In the genomic region with DNA sequence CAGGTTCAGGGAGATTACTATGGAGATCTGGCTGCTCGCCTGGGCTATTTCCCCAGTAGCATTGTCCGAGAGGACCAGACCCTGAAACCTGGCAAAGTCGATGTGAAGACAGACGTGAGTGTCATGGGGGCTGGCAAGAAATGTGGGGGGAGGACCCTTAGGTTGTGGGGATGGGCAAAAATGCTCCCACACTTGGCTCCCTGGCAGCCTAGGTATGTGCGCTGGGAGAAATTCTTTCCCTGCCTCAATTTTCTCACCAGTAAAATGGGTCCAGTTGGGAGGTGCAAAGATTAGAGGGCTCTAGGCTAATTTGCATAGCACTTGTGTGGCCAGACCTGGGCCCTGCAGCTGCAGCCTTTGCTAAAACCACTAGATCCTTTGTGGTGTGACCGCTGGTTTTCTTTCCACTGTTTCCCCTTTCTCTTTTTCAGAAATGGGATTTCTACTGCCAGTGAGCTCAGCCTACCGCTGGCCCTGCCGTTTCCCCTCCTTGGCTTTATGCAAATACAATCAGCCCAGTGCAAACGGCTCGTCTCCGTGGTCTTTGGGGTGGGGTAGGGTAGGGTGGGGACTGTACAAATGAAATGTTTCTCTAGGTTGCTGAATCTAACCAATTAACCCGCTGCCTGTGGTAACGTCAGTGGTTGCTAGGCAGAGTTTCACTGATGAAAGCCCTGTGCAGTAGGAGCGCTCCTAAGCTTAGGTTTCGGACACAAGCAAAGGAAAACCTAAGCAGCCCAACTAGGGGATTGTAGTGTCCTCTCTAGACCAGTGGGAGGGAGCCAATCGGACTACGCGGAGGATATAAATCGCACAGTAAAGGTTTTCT, we compare ENCODE assay signal across 8 cellular contexts. TPM values are rescaled to one million over a fixed set of nuclear protein-coding genes. Genes with fewer than 3 reads are reported as not detected.
DNase-seq lines count a peak whose midpoint lies in the region; ATAC-seq and TF ChIP-seq lines count a peak whose summit lies in the region.

No MANE protein-coding gene starts in this region.

- peak overlapping the region; percentile 95 for H3K27ac Mint-ChIP-seq in CD8-positive, alpha-beta T cell
- peak overlapping the region; percentile 99 for H3K27ac Mint-ChIP-seq in activated CD8-positive, alpha-beta memory T cell treated with anti-CD3 and anti-CD28 coated beads, Interleukin-2, amount 10 ng/mL, durations not matched to agents 7 days and 5 days
- H3K27ac Mint-ChIP-seq in endodermal cell: peak overlapping the region; percentile 100

- peaks cover 26% of the 10 kb centered on the region for H3K4me1 ChIP-seq in CD8-positive, alpha-beta T cell (ENCODE audit: insufficient read depth, low read length)
- no peaks in the 10 kb centered on the region for H3K4me1 ChIP-seq in endodermal cell (ENCODE audit: control insufficient read depth, insufficient read depth, low read length)
- peaks cover 17% of the 10 kb centered on the region for H3K4me1 ChIP-seq in mesodermal cell (ENCODE audit: control insufficient read depth, insufficient read depth, low read length, poor library complexity, severe bottlenecking)

- CTCF ChIA-PET in CD8-positive, alpha-beta T cell (lab: Charles Lee): interaction anchor here (1.1 to 3.3 kb wide), 11 partner anchors 19 to 367 kb away, joined by 3 to 32 read pairs (median 9); partner anchors contain the start of gene EGLN2
- CTCF ChIA-PET in activated CD8-positive, alpha-beta memory T cell treated with anti-CD3 and anti-CD28 coated beads, Interleukin-2, amount 10 ng/mL, durations not matched to agents 7 days and 5 days (lab: Charles Lee): interaction anchor here (0.5 to 4.6 kb wide), 13 partner anchors 20 to 525 kb away, joined by 3 to 47 read pairs (median 7); partner anchors contain the start of genes ACTMAP, COQ8B, EGLN2 and ITPKC

- intact Hi-C loops in CD8-positive, alpha-beta T cell (cut with DNase I, micrococcal nuclease): loop anchor here in 1 of 2 experiments (1.0 to 5.0 kb wide), 2 partner anchors 114 to 310 kb away; partner anchors contain the start of genes BLVRB and SPTBN4

- H3K4me3 Mint-ChIP-seq in CD8-positive, alpha-beta T cell: peak overlapping the region; percentile 92
- H3K4me3 Mint-ChIP-seq in activated CD8-positive, alpha-beta memory T cell treated with anti-CD3 and anti-CD28 coated beads, Interleukin-2, amount 10 ng/mL, durations not matched to agents 7 days and 5 days: peak overlapping the region; percentile 87
- peak overlapping the region; percentile 85 for H3K4me3 Mint-ChIP-seq in endodermal cell

- no peak for TF ChIP-seq CTCF in CD8-positive, alpha-beta T cell (IDR thresholded peaks at IDR 0.05)
- no peak for TF ChIP-seq CTCF in endodermal cell (conservative IDR thresholded peaks at IDR 0.05)

- ATAC-seq in CD8-positive, alpha-beta T cell: peak; percentile 64
- ATAC-seq in GM21367 (IDR thresholded peaks at IDR 0.05; ENCODE audit: unreplicated experiment): peak; percentile 52
- peak; percentile 56 for ATAC-seq in activated CD8-positive, alpha-beta memory T cell treated with anti-CD3 and anti-CD28 coated beads, Interleukin-2, amount 10 ng/mL, durations not matched to agents 7 days and 5 days

- H3K27ac ChIP-seq in CD8-positive, alpha-beta T cell (ENCODE audit: low read depth, low read length): peak overlapping the region; percentile 93
- H3K27ac ChIP-seq in endodermal cell (ENCODE audit: low read depth, low read length): peak overlapping the region; percentile 100
- H3K27ac ChIP-seq in mesodermal cell (ENCODE audit: low read depth, low read length, severe bottlenecking): peak overlapping the region; percentile 100

- no peaks in the 10 kb centered on the region for H3K27me3 ChIP-seq in CD8-positive, alpha-beta T cell (ENCODE audit: insufficient read depth, low read length)
- H3K27me3 ChIP-seq in endodermal cell (ENCODE audit: control insufficient read depth, insufficient read depth, low read length, poor library complexity, severe bottlenecking): no peaks in the 10 kb centered on the region

- POLR2A ChIA-PET in CD8-positive, alpha-beta T cell (lab: Charles Lee): interaction anchor here (0.6 to 3.8 kb wide), 21 partner anchors 10 to 1341 kb away, joined by 3 to 75 read pairs (median 5); partner anchors contain the start of genes ACTMAP, B9D2, COQ8B and EGLN2

- peaks cover 17% of the 10 kb centered on the region for H3K36me3 Mint-ChIP-seq in CD8-positive, alpha-beta T cell
- H3K36me3 Mint-ChIP-seq in activated CD8-positive, alpha-beta memory T cell treated with anti-CD3 and anti-CD28 coated beads, Interleukin-2, amount 10 ng/mL, durations not matched to agents 7 days and 5 days: peaks cover 12% of the 10 kb centered on the region
- peaks cover 8% of the 10 kb centered on the region for H3K36me3 Mint-ChIP-seq in endodermal cell (ENCODE audit: low read depth)

- no peaks in the 10 kb centered on the region for H3K36me3 ChIP-seq in CD8-positive, alpha-beta T cell (ENCODE audit: insufficient read depth, low read length)
- no peaks in the 10 kb centered on the region for H3K36me3 ChIP-seq in endodermal cell (ENCODE audit: control insufficient read depth, insufficient read depth, low read length)
- peaks cover 10% of the 10 kb centered on the region for H3K36me3 ChIP-seq in mesodermal cell (ENCODE audit: control insufficient read depth, insufficient read depth, low read length)

- H3K4me3 ChIP-seq in CD8-positive, alpha-beta T cell (ENCODE audit: low read depth, low read length): peak overlapping the region; percentile 87
- peak overlapping the region; percentile 91 for H3K4me3 ChIP-seq in endodermal cell (ENCODE audit: low read length)
- H3K4me3 ChIP-seq in mesodermal cell (ENCODE audit: extremely low read depth, insufficient read depth, low read length, poor library complexity, severe bottlenecking): peak overlapping the region; percentile 68

- H3K27me3 Mint-ChIP-seq in CD8-positive, alpha-beta T cell (ENCODE audit: low read depth): no peaks in the 10 kb centered on the region
- H3K27me3 Mint-ChIP-seq in activated CD8-positive, alpha-beta memory T cell treated with anti-CD3 and anti-CD28 coated beads, Interleukin-2, amount 10 ng/mL, durations not matched to agents 7 days and 5 days: no peaks in the 10 kb centered on the region
- H3K27me3 Mint-ChIP-seq in endodermal cell (ENCODE audit: insufficient read depth): no peaks in the 10 kb centered on the region

- peak; percentile 81 to 93 (median 86) for DNase-seq in CD8-positive, alpha-beta T cell
- peak; percentile 100 for DNase-seq in HT-29 (ENCODE audit: low spot score)
- DNase-seq in NOMO-1 (lab: John Stamatoyannopoulos, UW; ENCODE audit: unreplicated experiment in 2 of 2): peak; percentile 99
- DNase-seq in activated CD8-positive, alpha-beta memory T cell treated with anti-CD3 and anti-CD28 coated beads, Interleukin-2, amount 10 ng/mL, durations not matched to agents 7 days and 5 days: peak; percentile 98
- peak; percentile 96 for DNase-seq in endodermal cell
- DNase-seq in stimulated activated CD8-positive, alpha-beta memory T cell treated with anti-CD3 and anti-CD28 coated beads, Interleukin-15, amount 100 ng/mL, for 4 hours (ENCODE audit: low read depth in 2 of 2): peak; percentile 70 to 86

- WGBS in endodermal cell (ENCODE audit: insufficient coverage in 1 of 2, insufficient read length in 1 of 2), 2 experiments: 17 to 21% methylated on average over 12 to 19 of the region's 19 CpGs
- WGBS in mesodermal cell (ENCODE audit: insufficient coverage in 2 of 2), 2 experiments: 16 to 18% methylated on average over 11 to 17 of the region's 19 CpGs

- peak overlapping the region; percentile 87 for H3K9ac ChIP-seq in endodermal cell (ENCODE audit: extremely low read depth, low read length, poor library complexity, severe bottlenecking)

- H3K4me1 Mint-ChIP-seq in CD8-positive, alpha-beta T cell (ENCODE audit: low read depth): peaks cover 37% of the 10 kb centered on the region
- peaks cover 33% of the 10 kb centered on the region for H3K4me1 Mint-ChIP-seq in activated CD8-positive, alpha-beta memory T cell treated with anti-CD3 and anti-CD28 coated beads, Interleukin-2, amount 10 ng/mL, durations not matched to agents 7 days and 5 days
- H3K4me1 Mint-ChIP-seq in endodermal cell: peaks cover 7% of the 10 kb centered on the region

- no peaks in the 10 kb centered on the region for H3K9me3 Mint-ChIP-seq in CD8-positive, alpha-beta T cell
- H3K9me3 Mint-ChIP-seq in activated CD8-positive, alpha-beta memory T cell treated with anti-CD3 and anti-CD28 coated beads, Interleukin-2, amount 10 ng/mL, durations not matched to agents 7 days and 5 days (ENCODE audit: low read depth): no peaks in the 10 kb centered on the region
- no peaks in the 10 kb centered on the region for H3K9me3 Mint-ChIP-seq in endodermal cell

- no peaks in the 10 kb centered on the region for H3K9me3 ChIP-seq in CD8-positive, alpha-beta T cell (ENCODE audit: low read length)
- H3K9me3 ChIP-seq in endodermal cell (ENCODE audit: control insufficient read depth, low read length): no peaks in the 10 kb centered on the region
- no peaks in the 10 kb centered on the region for H3K9me3 ChIP-seq in mesodermal cell (ENCODE audit: control insufficient read depth, low read length)

RNA-seq across cellular contexts. Expression of gene RAB4B, which starts 0.9 kb away (rescaled TPM):
- total RNA-seq in CD8-positive, alpha-beta T cell: 10 to 100 TPM; 19.9 to 21.3 TPM
- 36.0 and 51.3 TPM in 2 replicates for total RNA-seq in HT-29 (2014; rRNA removed; shearing (Covaris generic))
- 10 to 100 TPM; 36.2 to 56.7 TPM for total RNA-seq in activated CD8-positive, alpha-beta memory T cell treated with anti-CD3 and anti-CD28 coated beads, Interleukin-2, amount 10 ng/mL, durations not matched to agents 7 days and 5 days
- total RNA-seq in endodermal cell: 10 to 100 TPM; 29.2 to 34.1 TPM
- polyA plus RNA-seq in endodermal cell (2013, experiment 1 of 2): 30.7 TPM
- 28.4 TPM for polyA plus RNA-seq in endodermal cell (2013, experiment 2 of 2)
- 35.6 TPM for polyA plus RNA-seq in mesodermal cell (2013, experiment 1 of 2)
- polyA plus RNA-seq in mesodermal cell (2013, experiment 2 of 2): 30.4 TPM

RNA-seq across cellular contexts. Expression of gene MIA, which starts 1.9 kb away (rescaled TPM):
- not detected for total RNA-seq in CD8-positive, alpha-beta T cell
- total RNA-seq in HT-29 (2014; rRNA removed; shearing (Covaris generic)): 15.8 TPM in 2 replicates
- not detected for total RNA-seq in activated CD8-positive, alpha-beta memory T cell treated with anti-CD3 and anti-CD28 coated beads, Interleukin-2, amount 10 ng/mL, durations not matched to agents 7 days and 5 days
- total RNA-seq in endodermal cell: not detected
- polyA plus RNA-seq in endodermal cell (2013, experiment 1 of 2): 3.2 TPM
- polyA plus RNA-seq in endodermal cell (2013, experiment 2 of 2): 5.2 TPM
- 1.5 TPM for polyA plus RNA-seq in mesodermal cell (2013, experiment 1 of 2)
- polyA plus RNA-seq in mesodermal cell (2013, experiment 2 of 2): 3.5 TPM

RNA-seq across cellular contexts. Expression of gene EGLN2, which starts 21.8 kb away (rescaled TPM):
- 100 to 1,000 TPM; 137 to 138 TPM for total RNA-seq in CD8-positive, alpha-beta T cell
- total RNA-seq in HT-29 (2014; rRNA removed; shearing (Covaris generic)): 258 and 264 TPM in 2 replicates
- 100 to 1,000 TPM; 101 to 105 TPM for total RNA-seq in activated CD8-positive, alpha-beta memory T cell treated with anti-CD3 and anti-CD28 coated beads, Interleukin-2, amount 10 ng/mL, durations not matched to agents 7 days and 5 days
- total RNA-seq in endodermal cell: 10 to 100 TPM; 87.4 to 99.8 TPM
- polyA plus RNA-seq in endodermal cell (2013, experiment 1 of 2): 58.5 TPM
- polyA plus RNA-seq in endodermal cell (2013, experiment 2 of 2): 55.2 TPM
- 56.7 TPM for polyA plus RNA-seq in mesodermal cell (2013, experiment 1 of 2)
- 46.4 TPM for polyA plus RNA-seq in mesodermal cell (2013, experiment 2 of 2)

RNA-seq across cellular contexts. Expression of gene SNRPA, which starts 26.2 kb away (rescaled TPM):
- 10 to 100 TPM; 68.3 to 88.2 TPM for total RNA-seq in CD8-positive, alpha-beta T cell
- 252 and 361 TPM in 2 replicates for total RNA-seq in HT-29 (2014; rRNA removed; shearing (Covaris generic))
- 100 to 1,000 TPM; 176 to 193 TPM for total RNA-seq in activated CD8-positive, alpha-beta memory T cell treated with anti-CD3 and anti-CD28 coated beads, Interleukin-2, amount 10 ng/mL, durations not matched to agents 7 days and 5 days
- total RNA-seq in endodermal cell: 100 to 1,000 TPM; 160 to 199 TPM
- 206 TPM for polyA plus RNA-seq in endodermal cell (2013, experiment 1 of 2)
- polyA plus RNA-seq in endodermal cell (2013, experiment 2 of 2): 196 TPM
- 157 TPM for polyA plus RNA-seq in mesodermal cell (2013, experiment 1 of 2)
- polyA plus RNA-seq in mesodermal cell (2013, experiment 2 of 2): 138 TPM

RNA-seq across cellular contexts. Expression of gene ACTMAP, which starts 26.9 kb away (rescaled TPM):
- 1 to 10 TPM; 3.5 to 3.8 TPM for total RNA-seq in CD8-positive, alpha-beta T cell
- total RNA-seq in HT-29 (2014; rRNA removed; shearing (Covaris generic)): 1.9 and 2.6 TPM in 2 replicates
- 10 to 100 TPM; 13.7 to 18.2 TPM for total RNA-seq in activated CD8-positive, alpha-beta memory T cell treated with anti-CD3 and anti-CD28 coated beads, Interleukin-2, amount 10 ng/mL, durations not matched to agents 7 days and 5 days
- 10 to 100 TPM; 26.0 to 34.3 TPM for total RNA-seq in endodermal cell
- 23.8 TPM for polyA plus RNA-seq in endodermal cell (2013, experiment 1 of 2)
- polyA plus RNA-seq in endodermal cell (2013, experiment 2 of 2): 21.1 TPM
- 17.0 TPM for polyA plus RNA-seq in mesodermal cell (2013, experiment 1 of 2)
- polyA plus RNA-seq in mesodermal cell (2013, experiment 2 of 2): 18.0 TPM

Comparison
In these comparisons a context has a peak if more than half of its experiments do, and no peak if none do; other contexts are left out.
1. Peak in every context shown above with its lines: DNase-seq, ATAC-seq, H3K4me3 ChIP-seq and H3K27ac ChIP-seq.
2. RNA of gene MIA, which starts 1.9 kb away (total RNA-seq): 15.8 TPM in HT-29; not detected in endodermal cell, not detected in activated CD8-positive, alpha-beta memory T cell treated with anti-CD3 and anti-CD28 coated beads, Interleukin-2, amount 10 ng/mL, durations not matched to agents 7 days and 5 days and not detected in CD8-positive, alpha-beta T cell; every median in the first group is over 10 times any median in the second.